1 cellular context compared by ENCODE assay signal in genomic region chr11:67402192-67402839, GRCh38.
A peak's percentile ranks its signal among the peaks of the same experiment; 100 is the strongest.
TF ChIP-seq lines count a peak whose summit lies in the region.

No MANE protein-coding gene starts in this region.

TF ChIP-seq in GM12878, 131 proteins besides CTCF, POLR2A, EP300 and RAD21:
- TF ChIP-seq MTA2 (IDR thresholded peaks at IDR 0.05; ENCODE audit: low read depth) = 0 out of 2 replicates have a peak, but pooled peaks have one; percentile 44
- 0 out of 2 replicates have a peak, but pooled peaks have one; percentile 26 for TF ChIP-seq ZBTB40 (IDR thresholded peaks at IDR 0.05; ENCODE audit: borderline replicate concordance)
- 0 out of 2 replicates have a peak, but pooled peaks have one; percentile 4 for TF ChIP-seq MEF2A (IDR thresholded peaks at IDR 0.05; ENCODE audit: insufficient read depth, low read depth, low read length)
- peak; percentile 68 for TF ChIP-seq SMAD1 (IDR thresholded peaks at IDR 0.05; ENCODE audit: low read depth, partially characterized antibody)
- 0 out of 2 replicates have a peak, but pooled peaks have one; percentile 44 for TF ChIP-seq RELB (IDR thresholded peaks at IDR 0.05; ENCODE audit: low read depth)
- TF ChIP-seq NBN (IDR thresholded peaks at IDR 0.05) = peak; percentile 46; the same call in 1 of the 2 replicates
- TF ChIP-seq SKIL (IDR thresholded peaks at IDR 0.05; ENCODE audit: low read depth, poor library complexity, severe bottlenecking) = peak; percentile 35
- TF ChIP-seq IKZF2 (IDR thresholded peaks at IDR 0.05) = peak; percentile 12 to 42; a peak in 1 of 4 replicates
